25 cellular contexts compared by ENCODE assay signal in the genomic region with DNA sequence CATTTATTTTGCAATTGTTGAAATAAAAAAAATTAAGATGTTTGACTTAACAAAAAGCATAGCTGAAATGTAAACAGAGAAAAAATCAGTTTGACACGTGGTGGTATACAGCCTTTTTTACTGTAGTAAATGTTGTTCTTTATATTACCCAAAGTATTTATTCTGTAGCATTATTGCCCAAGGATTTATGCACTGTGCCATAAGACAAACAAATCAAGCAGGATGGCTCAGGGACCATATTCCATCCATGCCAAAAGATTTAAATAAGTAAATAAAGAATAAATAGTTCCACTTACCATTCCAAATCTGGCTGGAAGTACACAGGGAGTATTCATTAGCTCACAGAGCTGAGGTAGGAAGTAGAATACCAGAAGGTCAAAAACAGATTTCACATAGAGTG.
"Had no signal": no experiment of that assay in that cellular context is flagged by ENCODE, and none has a peak within 500 bp of the region (broad histone marks: within the 10 kb centered on the region; RNA-seq: fewer than 3 reads in every experiment).

No MANE protein-coding gene starts in this region.

- H3K27ac ChIP-seq: coronary artery, dorsolateral prefrontal cortex, epithelial cell of prostate, esophagus squamous epithelium, gastrocnemius medialis, heart right ventricle, left lung, lower lobe of right lung had no signal

- H3K4me1 ChIP-seq: esophagus squamous epithelium, gastrocnemius medialis, heart right ventricle, left lung, lower lobe of right lung had no signal

- ATAC-seq: effector memory CD8-positive, alpha-beta T cell; esophagus mucosa; gastrocnemius medialis; heart right ventricle; left cardiac atrium; left lung; left ventricle myocardium superior; lower lobe of right lung; mucosa of descending colon; naive thymus-derived CD8-positive, alpha-beta T cell had no signal

- H3K36me3 ChIP-seq: esophagus squamous epithelium, gastrocnemius medialis, heart right ventricle, left lung, lower lobe of right lung had no signal

- H3K27me3 ChIP-seq: dorsolateral prefrontal cortex, esophagus squamous epithelium, gastrocnemius medialis, heart right ventricle, left lung had no signal

- DNase-seq: dermis blood vessel endothelial cell; dorsolateral prefrontal cortex; effector CD4-positive, alpha-beta T cell; effector memory CD8-positive, alpha-beta T cell; endodermal cell; erythroblast; esophagus squamous epithelium; foreskin fibroblast; foreskin melanocyte; gastrocnemius medialis; glutamatergic neuron; head of caudate nucleus; heart right ventricle; hippocampal formation; left cardiac atrium; left lung; left ventricle myocardium superior; lower lobe of right lung; mesenchymal stem cell; mucosa of descending colon; naive B cell; naive thymus-derived CD8-positive, alpha-beta T cell had no signal

- H3K9me3 ChIP-seq: esophagus squamous epithelium, gastrocnemius medialis, heart right ventricle, left lung, lower lobe of right lung had no signal

- H3K4me3 ChIP-seq: coronary artery, dorsolateral prefrontal cortex, esophagus squamous epithelium, gastrocnemius medialis, heart right ventricle, left lung, lower lobe of right lung, mucosa of descending colon had no signal
